ENCODE assay signal across 11 cellular contexts in genomic region chr17:15741624-15742023, GRCh38. TPM values are rescaled to one million over a fixed set of nuclear protein-coding genes. Genes with fewer than 3 reads are reported as not detected.
"Had no signal": no experiment of that assay in that cellular context is flagged by ENCODE, and none has a peak within 500 bp of the region (broad histone marks: within the 10 kb centered on the region; RNA-seq: fewer than 3 reads in every experiment).

No MANE protein-coding gene starts in this region.

- H3K9me3 ChIP-seq: HAP-1 had no signal

- ATAC-seq: GM23338, HCT116, K562 had no signal

- H3K4me1 ChIP-seq: HAP-1 had no signal

- DNase-seq: HFFc6, IMR-90, KG1 had no signal

- H3K36me3 ChIP-seq: HAP-1 had no signal

- H3K4me3 ChIP-seq: GM23338, HAP-1, K562 had no signal

- FAIRE-seq: H1, H54, HTR-8/SVneo, K562 had no signal

RNA-seq across cellular contexts. Expression of gene TBC1D26, which starts 9.5 kb away (rescaled TPM):
- total RNA-seq: HFFc6, HT-29, IMR-90, K562 had no signal
